Comparison of ENCODE assay signal across 3 cellular contexts in the genomic region with DNA sequence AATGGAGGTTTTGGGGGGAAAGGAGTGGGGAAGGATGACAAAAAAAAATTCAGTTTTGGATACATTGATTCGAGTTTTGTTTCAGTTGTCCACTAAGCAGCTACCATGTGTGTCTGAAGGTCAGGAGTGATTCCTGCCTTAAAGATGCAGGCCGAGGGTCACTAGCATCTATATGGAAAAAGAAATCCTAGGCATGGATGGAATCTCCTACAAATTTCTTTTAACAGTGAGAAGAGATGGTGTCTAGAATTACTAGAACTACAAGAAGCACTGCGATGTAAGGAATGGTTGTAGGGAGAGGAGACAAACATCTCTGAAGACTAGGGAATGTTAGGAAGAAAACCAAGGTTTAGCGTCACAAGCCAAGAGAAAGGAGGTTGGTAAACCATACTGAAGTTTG.
"Had no signal": no experiment of that assay in that cellular context is flagged by ENCODE, and none has a peak within 500 bp of the region (broad histone marks: within the 10 kb centered on the region; RNA-seq: fewer than 3 reads in every experiment).

No MANE protein-coding gene starts in this region.

- ATAC-seq: GM12878 had no signal

- H3K4me3 ChIP-seq: GM12878 had no signal

- DNase-seq: GDM1, GF-D8 had no signal
